ENCODE assay signal across 8 cellular contexts in genomic region chr1:109397451-109398342, GRCh38. TPM values are rescaled to one million over a fixed set of nuclear protein-coding genes. Genes with fewer than 3 reads are reported as not detected.
DNase-seq lines count a peak whose midpoint lies in the region; ATAC-seq and TF ChIP-seq lines count a peak whose summit lies in the region.

SORT1 (minus strand) TSS chr1:109397918; CDS start chr1:109397892, 26 bp downstream.

- no peak for TF ChIP-seq CTCF in foreskin keratinocyte (conservative IDR thresholded peaks at IDR 0.05)
- TF ChIP-seq CTCF in nephron progenitor cell (IDR thresholded peaks at IDR 0.05) = no peak

- H3K4me1 ChIP-seq in SJCRH30 = peaks cover 39% of the 10 kb centered on the region
- peaks cover 12% of the 10 kb centered on the region for H3K4me1 ChIP-seq in foreskin keratinocyte

- ATAC-seq in GM21786 (IDR thresholded peaks at IDR 0.05; ENCODE audit: unreplicated experiment) (peak; percentile 78), foreskin keratinocyte (peak; percentile 88)
- ATAC-seq in stimulated activated naive CD8-positive, alpha-beta T cell treated with anti-CD3 and anti-CD28 coated beads, Interleukin-15, amount 100 ng/mL, for 72 hours = peak; percentile 96

- H3K36me3 ChIP-seq in MG63 (peaks cover 26% of the 10 kb centered on the region), SJCRH30 (peaks cover 13% of the 10 kb centered on the region)

- peaks cover 5% of the 10 kb centered on the region; the same call in 1 of the 2 replicates for H3K27me3 ChIP-seq in MG63
- H3K27me3 ChIP-seq in SJCRH30 = no peaks in the 10 kb centered on the region
- H3K27me3 ChIP-seq in foreskin keratinocyte = peaks cover 25% of the 10 kb centered on the region

- H3K27ac ChIP-seq in SJCRH30 = peak within 1 kb of the TSS; percentile 43
- H3K27ac ChIP-seq in foreskin keratinocyte = no peak within 1 kb of the TSS

- H3K4me3 ChIP-seq in MG63 = peak within 1 kb of the TSS; percentile 39
- peak within 1 kb of the TSS; percentile 62 for H3K4me3 ChIP-seq in SJCRH30

- H3K4me3 Mint-ChIP-seq in activated naive CD4-positive, alpha-beta T cell treated with anti-CD3 and anti-CD28 coated beads for 36 hours = peak within 1 kb of the TSS; percentile 77
- H3K4me3 Mint-ChIP-seq in nephron progenitor cell = peak within 1 kb of the TSS; percentile 96
- peak within 1 kb of the TSS; percentile 87 to 88 for H3K4me3 Mint-ChIP-seq in stimulated activated naive CD8-positive, alpha-beta T cell treated with anti-CD3 and anti-CD28 coated beads, Interleukin-15, amount 100 ng/mL, for 72 hours

- peaks cover 35% of the 10 kb centered on the region for H3K27me3 Mint-ChIP-seq in activated naive CD4-positive, alpha-beta T cell treated with anti-CD3 and anti-CD28 coated beads for 36 hours (ENCODE audit: low read depth)
- peaks cover 25% of the 10 kb centered on the region for H3K27me3 Mint-ChIP-seq in nephron progenitor cell (ENCODE audit: low read depth, poor library complexity)
- peaks cover 37% of the 10 kb centered on the region for H3K27me3 Mint-ChIP-seq in stimulated activated naive CD8-positive, alpha-beta T cell treated with anti-CD3 and anti-CD28 coated beads, Interleukin-15, amount 100 ng/mL, for 72 hours

- H3K9me3 ChIP-seq in MG63 = no peaks in the 10 kb centered on the region
- no peaks in the 10 kb centered on the region for H3K9me3 ChIP-seq in SJCRH30 (replicated peaks)

- H3K36me3 Mint-ChIP-seq in activated naive CD4-positive, alpha-beta T cell treated with anti-CD3 and anti-CD28 coated beads for 36 hours (ENCODE audit: low read depth) = no peaks in the 10 kb centered on the region
- H3K36me3 Mint-ChIP-seq in nephron progenitor cell (ENCODE audit: low read depth) = no peaks in the 10 kb centered on the region

- H3K9me3 Mint-ChIP-seq in activated naive CD4-positive, alpha-beta T cell treated with anti-CD3 and anti-CD28 coated beads for 36 hours = no peaks in the 10 kb centered on the region
- no peaks in the 10 kb centered on the region for H3K9me3 Mint-ChIP-seq in nephron progenitor cell
- no peaks in the 10 kb centered on the region for H3K9me3 Mint-ChIP-seq in stimulated activated naive CD8-positive, alpha-beta T cell treated with anti-CD3 and anti-CD28 coated beads, Interleukin-15, amount 100 ng/mL, for 72 hours

- CTCF ChIA-PET in activated naive CD4-positive, alpha-beta T cell treated with anti-CD3 and anti-CD28 coated beads for 36 hours (lab: Charles Lee) = interaction anchor here (0.7 to 7.8 kb wide), 13 partner anchors 11 to 199 kb away, joined by 3 to 126 read pairs (median 4); partner anchors contain the start of genes GPR61 and PSRC1

- intact Hi-C loops in activated naive CD4-positive, alpha-beta T cell treated with anti-CD3 and anti-CD28 coated beads for 36 hours (cut with micrococcal nuclease) = no loop called here

- peaks cover 8% of the 10 kb centered on the region for H3K4me1 Mint-ChIP-seq in activated naive CD4-positive, alpha-beta T cell treated with anti-CD3 and anti-CD28 coated beads for 36 hours (ENCODE audit: low read depth)
- peaks cover 56% of the 10 kb centered on the region for H3K4me1 Mint-ChIP-seq in nephron progenitor cell
- peaks cover 25% of the 10 kb centered on the region for H3K4me1 Mint-ChIP-seq in stimulated activated naive CD8-positive, alpha-beta T cell treated with anti-CD3 and anti-CD28 coated beads, Interleukin-15, amount 100 ng/mL, for 72 hours

- no peak within 1 kb of the TSS for H3K27ac Mint-ChIP-seq in activated naive CD4-positive, alpha-beta T cell treated with anti-CD3 and anti-CD28 coated beads for 36 hours
- no peak within 1 kb of the TSS for H3K27ac Mint-ChIP-seq in nephron progenitor cell
- peak within 1 kb of the TSS; percentile 72 to 92 for H3K27ac Mint-ChIP-seq in stimulated activated naive CD8-positive, alpha-beta T cell treated with anti-CD3 and anti-CD28 coated beads, Interleukin-15, amount 100 ng/mL, for 72 hours

- DNase-seq in DMS 273 (lab: John Stamatoyannopoulos, UW; ENCODE audit: unreplicated experiment) = peak; percentile 98
- peak; percentile 76 for DNase-seq in MG63
- peak; percentile 96 to 97 for DNase-seq in SJCRH30
- DNase-seq in activated naive CD4-positive, alpha-beta T cell treated with anti-CD3 and anti-CD28 coated beads for 36 hours = peak; percentile 53
- peak in 1 of 2 donors; percentile 17 for DNase-seq in foreskin keratinocyte
- peak; percentile 90 for DNase-seq in nephron progenitor cell
- DNase-seq in stimulated activated naive CD8-positive, alpha-beta T cell treated with anti-CD3 and anti-CD28 coated beads, Interleukin-15, amount 100 ng/mL, for 72 hours = peak; percentile 71 to 76

RNA-seq across cellular contexts. Expression of gene SORT1, which starts in this region (rescaled TPM):
- total RNA-seq in MG63 (2014; rRNA removed; shearing (Covaris generic); ENCODE audit: low replicate concordance) = 0.07 and 0.46 TPM in 2 replicates
- 36.9 and 41.1 TPM in 2 replicates for total RNA-seq in SJCRH30 (2014; rRNA removed; shearing (Covaris generic))
- total RNA-seq in activated naive CD4-positive, alpha-beta T cell treated with anti-CD3 and anti-CD28 coated beads for 36 hours = under 1 TPM; 0.32 to 0.33 TPM
- total RNA-seq in foreskin keratinocyte = 0.61 and 0.88 TPM in 2 replicates
- 0.26 and 0.32 TPM in 2 replicates for polyA plus RNA-seq in foreskin keratinocyte

Comparison
In these comparisons a context has a peak if more than half of its experiments do, and no peak if none do; other contexts are left out.
1. RNA of gene SORT1 (total RNA-seq): 36.9 to 41.1 TPM in SJCRH30; 0.61 to 0.88 TPM in foreskin keratinocyte, 0.07 to 0.46 TPM in MG63 and 0.32 to 0.33 TPM in activated naive CD4-positive, alpha-beta T cell treated with anti-CD3 and anti-CD28 coated beads for 36 hours; every median in the first group is over 10 times any median in the second.
2. Peak in DNase-seq and H3K4me3 ChIP-seq in MG63; RNA of the gene not detected or under 1 TPM.
3. Peak in DNase-seq in activated naive CD4-positive, alpha-beta T cell treated with anti-CD3 and anti-CD28 coated beads for 36 hours; RNA of the gene not detected or under 1 TPM.
4. Peak in ATAC-seq in foreskin keratinocyte; RNA of the gene not detected or under 1 TPM.
5. H3K27ac Mint-ChIP-seq: peak in stimulated activated naive CD8-positive, alpha-beta T cell treated with anti-CD3 and anti-CD28 coated beads, Interleukin-15, amount 100 ng/mL, for 72 hours (2 of 2); none in activated naive CD4-positive, alpha-beta T cell treated with anti-CD3 and anti-CD28 coated beads for 36 hours (single experiment) and nephron progenitor cell (single experiment).
6. Peak in every context shown above with its lines, with median percentiles within 50 percentile points of each other: ATAC-seq and H3K4me3 Mint-ChIP-seq.